ENCODE assay signal across 1 cellular context in genomic region chr1:228166170-228166936, GRCh38.
TF ChIP-seq lines count a peak whose summit lies in the region.

No MANE protein-coding gene starts in this region.

TF ChIP-seq in K562, 482 proteins besides CTCF, POLR2A, EP300 and RAD21 (continued from another document and continues in another):
- TF ChIP-seq TCF15 (CRISPR knock-in tag; IDR thresholded peaks at IDR 0.05) = no peak
- peak; percentile 94 for TF ChIP-seq MEIS2 (IDR thresholded peaks at IDR 0.05; ENCODE audit: partially characterized antibody)
- 0 out of 2 replicates have a peak, but pooled peaks have one; percentile 16 for TF ChIP-seq ZNF224 (CRISPR knock-in tag; IDR thresholded peaks at IDR 0.05)
- no peak for TF ChIP-seq CBX2 (IDR thresholded peaks at IDR 0.05; ENCODE audit: insufficient read depth, low read length, poor library complexity, severe bottlenecking)
- peak; percentile 92 for TF ChIP-seq PBX2 (CRISPR knock-in tag; IDR thresholded peaks at IDR 0.05; ENCODE audit: low read depth)
- TF ChIP-seq PBX2 (tag; conservative IDR thresholded peaks at IDR 0.05; ENCODE audit: low read depth) = peak; percentile 93
- no peak for TF ChIP-seq ZNF707 (CRISPR knock-in tag; conservative IDR thresholded peaks at IDR 0.05)
- peak; percentile 10 to 64; a peak in 2 of 4 replicates for TF ChIP-seq MAZ (CRISPR knock-in tag; conservative IDR thresholded peaks at IDR 0.05 in 1 of 2, IDR thresholded peaks at IDR 0.05 in 1 of 2)
- TF ChIP-seq ESRRA (IDR thresholded peaks at IDR 0.05; ENCODE audit: borderline replicate concordance, low read depth) = peak; percentile 14; the same call in 1 of the 2 replicates
- TF ChIP-seq MITF (IDR thresholded peaks at IDR 0.05) = no peak
- no peak for TF ChIP-seq ZNF124 (CRISPR knock-in tag; IDR thresholded peaks at IDR 0.05)
- TF ChIP-seq RAD51 (IDR thresholded peaks at IDR 0.05; ENCODE audit: borderline replicate concordance, low read depth) = peak; percentile 28; the same call in 1 of the 2 replicates
- TF ChIP-seq IRF1 (CRISPR knock-in tag; IDR thresholded peaks at IDR 0.05; ENCODE audit: borderline replicate concordance) = no peak
- peak in 1 of 2 experiments; percentile 96; a peak in 2 of 4 replicates for TF ChIP-seq NONO (IDR thresholded peaks at IDR 0.05; ENCODE audit: low read depth in 2 of 2, low read length in 1 of 2)
- peak; percentile 50 for TF ChIP-seq CHD4 (IDR thresholded peaks at IDR 0.05; ENCODE audit: insufficient read depth, insufficient replicate concordance, low read depth, low read length, poor library complexity, severe bottlenecking)
- TF ChIP-seq DIDO1 (tag; IDR thresholded peaks at IDR 0.05; ENCODE audit: low read depth) = no peak
- no peak for TF ChIP-seq PREB (CRISPR knock-in tag; IDR thresholded peaks at IDR 0.05)
- 0 out of 2 replicates have a peak, but pooled peaks have one; percentile 62 for TF ChIP-seq NKRF (IDR thresholded peaks at IDR 0.05; ENCODE audit: borderline replicate concordance)
- no peak for TF ChIP-seq SPI1 (IDR thresholded peaks at IDR 0.05; ENCODE audit: borderline replicate concordance, low read depth, low read length)
- TF ChIP-seq RBM17 (IDR thresholded peaks at IDR 0.05; ENCODE audit: borderline replicate concordance, low read depth, low read length) = no peak
- TF ChIP-seq RB1 (IDR thresholded peaks at IDR 0.05; ENCODE audit: low read depth) = no peak
- TF ChIP-seq FOXP4 (CRISPR knock-in tag; IDR thresholded peaks at IDR 0.05; ENCODE audit: borderline replicate concordance) = peak; percentile 78; the same call in 1 of the 2 replicates
- peak; percentile 68; the same call in 1 of the 2 replicates for TF ChIP-seq CBFB (CRISPR knock-in tag; IDR thresholded peaks at IDR 0.05)
- no peak for TF ChIP-seq SRSF1 (IDR thresholded peaks at IDR 0.05; ENCODE audit: low read depth, low read length)
- peak; percentile 94 to 96 for TF ChIP-seq FOXK2 (conservative IDR thresholded peaks at IDR 0.05 in 1 of 2, IDR thresholded peaks at IDR 0.05 in 1 of 2; ENCODE audit: low read depth in 2 of 2)
- TF ChIP-seq CREM (IDR thresholded peaks at IDR 0.05; ENCODE audit: low read depth) = peak; percentile 75
- no peak for TF ChIP-seq NR4A1 (CRISPR knock-in tag; IDR thresholded peaks at IDR 0.05)
- peak; percentile 71 for TF ChIP-seq NR4A1 (tag; IDR thresholded peaks at IDR 0.05)
- no peak for TF ChIP-seq ARNT (IDR thresholded peaks at IDR 0.05)
- peak; percentile 51; the same call in 1 of the 2 replicates for TF ChIP-seq ZBTB12 (CRISPR knock-in tag; IDR thresholded peaks at IDR 0.05)
- peak; percentile 28; the same call in 1 of the 2 replicates for TF ChIP-seq ZFX (CRISPR knock-in tag; IDR thresholded peaks at IDR 0.05)
- TF ChIP-seq ZNF589 (CRISPR knock-in tag; IDR thresholded peaks at IDR 0.05; ENCODE audit: low read depth) = no peak
- peak; percentile 64; the same call in 1 of the 2 replicates for TF ChIP-seq JUN (IDR thresholded peaks at IDR 0.05; ENCODE audit: borderline replicate concordance, low read depth, low read length)
- no peak; the same call in 1 of the 2 replicates for TF ChIP-seq JUN (CRISPR knock-in tag; IDR thresholded peaks at IDR 0.05; ENCODE audit: borderline replicate concordance)
- no peak for TF ChIP-seq ZNF398 (CRISPR knock-in tag; IDR thresholded peaks at IDR 0.05)
- TF ChIP-seq ZBTB17 (CRISPR knock-in tag; IDR thresholded peaks at IDR 0.05) = 0 out of 2 replicates have a peak, but pooled peaks have one; percentile 46
- peak; percentile 90 for TF ChIP-seq ZBTB33 (CRISPR knock-in tag; IDR thresholded peaks at IDR 0.05)
- TF ChIP-seq EHMT2 (IDR thresholded peaks at IDR 0.05) = no peak
- no peak for TF ChIP-seq POLR2G (IDR thresholded peaks at IDR 0.05; ENCODE audit: low read depth, low read length)
- peak; percentile 8 for TF ChIP-seq ZNF175 (CRISPR knock-in tag; IDR thresholded peaks at IDR 0.05; ENCODE audit: low read depth)
- no peak for TF ChIP-seq CEBPB (tag; IDR thresholded peaks at IDR 0.05)
- TF ChIP-seq HDAC6 (IDR thresholded peaks at IDR 0.05; ENCODE audit: low read depth, low read length) = no peak
- TF ChIP-seq HDAC2 (IDR thresholded peaks at IDR 0.05) = peak; percentile 65; the same call in 1 of the 2 replicates
- no peak for TF ChIP-seq MXD1 (CRISPR knock-in tag; IDR thresholded peaks at IDR 0.05; ENCODE audit: borderline replicate concordance, poor library complexity, severe bottlenecking)
- no peak for TF ChIP-seq CREB5 (CRISPR knock-in tag; IDR thresholded peaks at IDR 0.05)
